Comparison of ENCODE assay signal across 17 cellular contexts in genomic region chr20:18187020-18187419, GRCh38.
"Had no signal": no experiment of that assay in that cellular context is flagged by ENCODE, and none has a peak within 500 bp of the region (broad histone marks: within the 10 kb centered on the region; RNA-seq: fewer than 3 reads in every experiment).

No MANE protein-coding gene starts in this region.

- FAIRE-seq: TTC549 had no signal

- H3K9me3 ChIP-seq: ascending aorta, lower lobe of right lung, uterus had no signal

- H3K27ac ChIP-seq: ascending aorta, dorsolateral prefrontal cortex, lower lobe of right lung, neural progenitor cell, uterus had no signal

- ATAC-seq: activated T-helper 17 cell treated with anti-CD3 and anti-CD28 coated beads, Interleukin-2, amount 50 U/mL, for 72 hours; left cardiac atrium; lower lobe of right lung; sciatic nerve; stimulated activated effector memory CD8-positive, alpha-beta T cell treated with anti-CD3 and anti-CD28 coated beads, Interleukin-12 subunit alpha, Interleukin-12 subunit beta, amount 100 ng/mL, for 72 hours; WTC11 had no signal

- H3K4me3 ChIP-seq: ascending aorta, dorsolateral prefrontal cortex, lower lobe of right lung, neural progenitor cell, uterus had no signal

- H3K4me1 ChIP-seq: ascending aorta, lower lobe of right lung, neural progenitor cell, uterus had no signal

- H3K36me3 ChIP-seq: uterus had no signal

- DNase-seq: activated CD4-positive, alpha-beta T cell treated with anti-CD3 and anti-CD28 coated beads for 48 hours; activated CD8-positive, alpha-beta memory T cell treated with anti-CD3 and anti-CD28 coated beads for 24 hours; activated naive CD4-positive, alpha-beta T cell treated with Interleukin-2 at 50 U/mL for 16 hours; dorsolateral prefrontal cortex; endodermal cell; foreskin melanocyte; left cardiac atrium; lower lobe of right lung; naive B cell; uterus had no signal

- H3K27me3 ChIP-seq: ascending aorta, dorsolateral prefrontal cortex, neural progenitor cell, uterus had no signal
